9 cellular contexts compared by ENCODE assay signal in genomic region chr17:45018514-45019176, GRCh38. TPM values are rescaled to one million over a fixed set of nuclear protein-coding genes. Genes with fewer than 3 reads are reported as not detected.
DNase-seq lines count a peak whose midpoint lies in the region; ATAC-seq and TF ChIP-seq lines count a peak whose summit lies in the region.
"Had no signal": no experiment of that assay in that cellular context is flagged by ENCODE, and none has a peak within 500 bp of the region (broad histone marks: within the 10 kb centered on the region; RNA-seq: fewer than 3 reads in every experiment).

No MANE protein-coding gene starts in this region.

- H3K27me3 ChIP-seq in H7 (ENCODE audit: control insufficient read depth, insufficient read depth, low read length) (peaks cover 41% of the 10 kb centered on the region), heart left ventricle (peaks cover 0 to 27% (median 0%) of the 10 kb centered on the region in 9 donors)

- H3K4me3 ChIP-seq in AG09309 (ENCODE audit: control insufficient read depth, low read depth, low read length): peak overlapping the region; percentile 44
- H3K4me3 ChIP-seq in H7 (ENCODE audit: insufficient read depth, low read depth, low read length): peak overlapping the region; percentile 46
- peak overlapping the region; percentile 27 to 74 (median 55) for H3K4me3 ChIP-seq in heart left ventricle
- H3K4me3 ChIP-seq in skin epidermis: peak overlapping the region; percentile 37 to 52 (median 44)
- H3K4me3 ChIP-seq: lung had no signal

- peak in 3 of 4 donors; percentile 9 to 28 (median 23) for ATAC-seq in heart left ventricle
- ATAC-seq in HG02973 (IDR thresholded peaks at IDR 0.05; ENCODE audit: unreplicated experiment): no peak

- H3K9me3 Mint-ChIP-seq in activated CD4-positive, alpha-beta memory T cell treated with anti-CD3 and anti-CD28 coated beads for 36 hours: no peaks in the 10 kb centered on the region

- DNase-seq in AG09309 (ENCODE audit: low read depth): no peak
- peak; percentile 68 for DNase-seq in H7
- peak; percentile 27 for DNase-seq in activated CD4-positive, alpha-beta memory T cell treated with anti-CD3 and anti-CD28 coated beads for 36 hours
- DNase-seq in heart left ventricle: peak in 1 of 5 donors; percentile 54
- DNase-seq in GDM1 (lab: John Stamatoyannopoulos, UW): no peak
- no peak for DNase-seq in NCI-H2029 (lab: John Stamatoyannopoulos, UW)

- H3K27ac Mint-ChIP-seq in activated CD4-positive, alpha-beta memory T cell treated with anti-CD3 and anti-CD28 coated beads for 36 hours: no peak overlapping the region

- H3K36me3 ChIP-seq in H7 (replicated peaks; ENCODE audit: control insufficient read depth, insufficient read depth, low read length) (peaks cover under 1% of the 10 kb centered on the region; the same call in 1 of the 2 replicates), heart left ventricle (peaks cover 0 to under 1% (median 0%) of the 10 kb centered on the region in 9 donors)

- CTCF ChIA-PET in activated CD4-positive, alpha-beta memory T cell treated with anti-CD3 and anti-CD28 coated beads for 36 hours (lab: Charles Lee): interaction anchor here (0.8 to 6.3 kb wide), 4 partner anchors 47 to 105 kb away, joined by 3 to 162 read pairs (median 38); partner anchors contain the start of gene GFAP

- POLR2A ChIA-PET in activated CD4-positive, alpha-beta memory T cell treated with anti-CD3 and anti-CD28 coated beads for 36 hours (lab: Charles Lee): no interaction called here

- 6 to 18% (median 6%) methylated on average over 6 to 32 of the region's 32 CpGs for WGBS in heart left ventricle, 4 donors

- H3K27ac ChIP-seq in heart left ventricle: peak overlapping the region in 9 of 12 donors; percentile 18 to 69 (median 46)
- H3K27ac ChIP-seq in skin epidermis: peak overlapping the region in 12 of 21 experiments; percentile 4 to 77 (median 46)

- no peaks in the 10 kb centered on the region for H3K9me3 ChIP-seq in heart left ventricle

- H3K4me3 Mint-ChIP-seq in activated CD4-positive, alpha-beta memory T cell treated with anti-CD3 and anti-CD28 coated beads for 36 hours: peak overlapping the region; percentile 78

- peaks cover 0 to 46% (median 31%) of the 10 kb centered on the region in 12 donors for H3K4me1 ChIP-seq in heart left ventricle

- peaks cover 16% of the 10 kb centered on the region for H3K4me1 Mint-ChIP-seq in activated CD4-positive, alpha-beta memory T cell treated with anti-CD3 and anti-CD28 coated beads for 36 hours (ENCODE audit: low read depth)

- peaks cover 3% of the 10 kb centered on the region for H3K36me3 Mint-ChIP-seq in activated CD4-positive, alpha-beta memory T cell treated with anti-CD3 and anti-CD28 coated beads for 36 hours

- intact Hi-C loops in activated CD4-positive, alpha-beta memory T cell treated with anti-CD3 and anti-CD28 coated beads for 36 hours (cut with micrococcal nuclease): loop anchor here (1.0 to 2.0 kb wide), 2 partner anchors 46 to 98 kb away; no protein-coding TSS in a partner anchor
- intact Hi-C loops in heart left ventricle (cut with DNase I): loop anchor here in 4 of 10 donors (1.0 to 5.0 kb wide), 3 partner anchors 36 to 98 kb away; no protein-coding TSS in a partner anchor

- TF ChIP-seq CTCF in AG09309 (IDR thresholded peaks at IDR 0.05; ENCODE audit: control insufficient read depth, insufficient read depth, low read depth, low read length, missing control alignments) (no peak), heart left ventricle (IDR thresholded peaks at IDR 0.05) (no peak)

- TF ChIP-seq POLR2A in heart left ventricle (IDR thresholded peaks at IDR 0.05): no peak

- peaks cover 37% of the 10 kb centered on the region for H3K27me3 Mint-ChIP-seq in activated CD4-positive, alpha-beta memory T cell treated with anti-CD3 and anti-CD28 coated beads for 36 hours

RNA-seq across cellular contexts. Expression of gene DCAKD, which starts 32.8 kb away (rescaled TPM):
- total RNA-seq in H7 (2014; rRNA removed; shearing (Covaris generic)): 70.7 and 71.5 TPM in 2 replicates
- total RNA-seq in activated CD4-positive, alpha-beta memory T cell treated with anti-CD3 and anti-CD28 coated beads for 36 hours: 10 to 100 TPM; 32.0 to 34.0 TPM
- total RNA-seq in heart left ventricle: 10 to 100 TPM; 24.7 to 60.9 (median 33.9) TPM
- polyA plus RNA-seq in heart left ventricle: 10 to 100 TPM; 15.3 to 24.8 TPM

RNA-seq across cellular contexts. Expression of gene NMT1, which starts 42.5 kb away (rescaled TPM):
- total RNA-seq in H7 (2014; rRNA removed; shearing (Covaris generic)): 111 and 115 TPM in 2 replicates
- total RNA-seq in activated CD4-positive, alpha-beta memory T cell treated with anti-CD3 and anti-CD28 coated beads for 36 hours: 100 to 1,000 TPM; 158 TPM
- total RNA-seq in heart left ventricle: 100 to 1,000 TPM in 2 of 9 donors, 10 to 100 TPM in 7; 61.0 to 114 (median 70.8) TPM
- 10 to 100 TPM; 36.8 to 52.7 TPM for polyA plus RNA-seq in heart left ventricle

RNA-seq across cellular contexts. Expression of gene C1QL1, which starts 50.5 kb away (rescaled TPM):
- total RNA-seq in H7 (2014; rRNA removed; shearing (Covaris generic)): 12.7 and 17.3 TPM in 2 replicates
- total RNA-seq in activated CD4-positive, alpha-beta memory T cell treated with anti-CD3 and anti-CD28 coated beads for 36 hours: under 1 TPM; 0.76 to 0.87 TPM
- 1 to 10 TPM in 6 of 9 donors, under 1 TPM in 3; 0.66 to 5.8 (median 1.4) TPM for total RNA-seq in heart left ventricle
- polyA plus RNA-seq in heart left ventricle: 1 to 10 TPM; 1.4 to 5.1 TPM

Comparison
In these comparisons a context has a peak if more than half of its experiments do, and no peak if none do; other contexts are left out.
1. DNase-seq: peak in H7 (single experiment) and activated CD4-positive, alpha-beta memory T cell treated with anti-CD3 and anti-CD28 coated beads for 36 hours (single experiment); none in AG09309 (single experiment), GDM1 (single experiment) and NCI-H2029 (single experiment).
2. Peak in every context shown above with its lines, with median percentiles within 50 percentile points of each other: H3K4me3 ChIP-seq.